In genomic region chr19:48674921-48675824, GRCh38 we compare ENCODE assay signal across 8 cellular contexts. TPM values are rescaled to one million over a fixed set of nuclear protein-coding genes. Genes with fewer than 3 reads are reported as not detected.
DNase-seq lines count a peak whose midpoint lies in the region; ATAC-seq and TF ChIP-seq lines count a peak whose summit lies in the region.

No MANE protein-coding gene starts in this region.

- H3K4ac ChIP-seq in mesenchymal stem cell (ENCODE audit: low read depth in 1 of 2, low read length in 2 of 2) = peak overlapping the region in 1 of 2 experiments; percentile 48

- H4K8ac ChIP-seq in mesenchymal stem cell (ENCODE audit: low read length) = peak overlapping the region; percentile 94

- peak overlapping the region; percentile 8 for H2AFZ ChIP-seq in mesenchymal stem cell (ENCODE audit: low read depth, low read length)

- H4K91ac ChIP-seq in mesenchymal stem cell (ENCODE audit: low read length) = peak overlapping the region; percentile 87

- peak overlapping the region in 1 of 2 donors; percentile 33 for H3K4me3 Mint-ChIP-seq in effector memory CD8-positive, alpha-beta T cell

- H3K36me3 ChIP-seq in mesenchymal stem cell (ENCODE audit: control insufficient read depth in 1 of 2, insufficient read depth in 2 of 2, low read depth in 1 of 2, low read length in 2 of 2) = no peaks in the 10 kb centered on the region

- no peak overlapping the region for H3K4me2 ChIP-seq in mesenchymal stem cell (ENCODE audit: low read length, poor library complexity, severe bottlenecking)

- peak in 13 of 14 donors; percentile 32 to 87 (median 74) for DNase-seq in C1 segment of cervical spinal cord (lab: John Stamatoyannopoulos, UW)
- peak; percentile 20 to 77 for DNase-seq in HL-60 (ENCODE audit: low read depth in 1 of 2, low spot score in 1 of 2)
- peak; percentile 40 to 67 for DNase-seq in NOMO-1 (lab: John Stamatoyannopoulos, UW; ENCODE audit: unreplicated experiment in 2 of 2)
- peak; percentile 39 to 47 for DNase-seq in activated CD8-positive, alpha-beta memory T cell treated with anti-CD3 and anti-CD28 coated beads for 4 hours (ENCODE audit: low read depth in 2 of 2)
- peak; percentile 75 to 76 (median 75) for DNase-seq in effector memory CD8-positive, alpha-beta T cell
- DNase-seq in mesenchymal stem cell = peak; percentile 85
- peak; percentile 19 for DNase-seq in stimulated activated CD8-positive, alpha-beta memory T cell treated with anti-CD3 and anti-CD28 coated beads, Interleukin-15, amount 100 ng/mL, for 24 hours (ENCODE audit: low read depth)

- peak overlapping the region in 1 of 2 experiments; percentile 40 for H2BK12ac ChIP-seq in mesenchymal stem cell (ENCODE audit: low read length in 2 of 2)

- no peak overlapping the region for H2BK5ac ChIP-seq in mesenchymal stem cell (ENCODE audit: low read depth, low read length, poor library complexity, severe bottlenecking)

- H3K9me3 ChIP-seq in mesenchymal stem cell (ENCODE audit: control insufficient read depth, low read length) = no peaks in the 10 kb centered on the region

- H3K79me1 ChIP-seq in mesenchymal stem cell (replicated peaks; ENCODE audit: low read length, poor library complexity, severe bottlenecking) = no peaks in the 10 kb centered on the region

- TF ChIP-seq CTCF in HL-60 (IDR thresholded peaks at IDR 0.05; ENCODE audit: insufficient read depth, low read length) = peak; percentile 64

- H3K27me3 Mint-ChIP-seq in effector memory CD8-positive, alpha-beta T cell = no peaks in the 10 kb centered on the region

- peaks cover 6% of the 10 kb centered on the region for H3K4me1 ChIP-seq in mesenchymal stem cell (ENCODE audit: control insufficient read depth, insufficient read depth, low read depth, low read length)

- 41% methylated on average over 27 of the region's 28 CpGs for WGBS in mesenchymal stem cell

- H3K23ac ChIP-seq in mesenchymal stem cell (ENCODE audit: low read length in 2 of 2) = no peak overlapping the region

- peak overlapping the region in 1 of 2 donors; percentile 60 for H3K27ac Mint-ChIP-seq in effector memory CD8-positive, alpha-beta T cell

- no peaks in the 10 kb centered on the region for H3K36me3 Mint-ChIP-seq in effector memory CD8-positive, alpha-beta T cell (ENCODE audit: insufficient read depth)

- H3K4me1 Mint-ChIP-seq in effector memory CD8-positive, alpha-beta T cell (ENCODE audit: low read depth in 2 of 2) = peaks cover 5 to 6% of the 10 kb centered on the region in 2 donors

- H3K9ac ChIP-seq in mesenchymal stem cell (ENCODE audit: low read length) = peak overlapping the region; percentile 55

- peak overlapping the region; percentile 7 to 48 for H3K18ac ChIP-seq in mesenchymal stem cell (ENCODE audit: low read depth in 1 of 2, low read length in 2 of 2)

- ATAC-seq in effector memory CD8-positive, alpha-beta T cell (replicated peaks) = peak; percentile 96
- no peak for ATAC-seq in HG02970 (IDR thresholded peaks at IDR 0.05; ENCODE audit: low FRiP score, unreplicated experiment)

- no peak overlapping the region for H3K4me3 ChIP-seq in HL-60 (replicated peaks; ENCODE audit: insufficient read depth, low read length)
- no peak overlapping the region for H3K4me3 ChIP-seq in mesenchymal stem cell (ENCODE audit: insufficient read depth in 1 of 2, low read depth in 1 of 2, low read length in 2 of 2)

- H2BK120ac ChIP-seq in mesenchymal stem cell (ENCODE audit: low read depth, low read length) = no peak overlapping the region

- no peaks in the 10 kb centered on the region for H3K9me3 Mint-ChIP-seq in effector memory CD8-positive, alpha-beta T cell

- no peak overlapping the region for H3K27ac ChIP-seq in HL-60 (replicated peaks)
- H3K27ac ChIP-seq in mesenchymal stem cell (ENCODE audit: low read length, poor library complexity, severe bottlenecking) = no peak overlapping the region

- H2BK15ac ChIP-seq in mesenchymal stem cell (ENCODE audit: low read depth, poor library complexity, severe bottlenecking) = no peak overlapping the region

- H3K27me3 ChIP-seq in HL-60 (ENCODE audit: insufficient read depth, poor library complexity, severe bottlenecking) (no peaks in the 10 kb centered on the region), mesenchymal stem cell (ENCODE audit: control insufficient read depth in 1 of 2, insufficient read depth in 1 of 2, low read length in 2 of 2) (peaks cover 14 to 15% of the 10 kb centered on the region in 2 experiments)

- no peak overlapping the region for H3K14ac ChIP-seq in mesenchymal stem cell (ENCODE audit: low read length in 2 of 2)

- peak overlapping the region; percentile 31 for H2AK5ac ChIP-seq in mesenchymal stem cell (ENCODE audit: low read length, severe bottlenecking)

RNA-seq across cellular contexts. Expression of gene NTN5, which starts 2.4 kb away (rescaled TPM):
- 0.28 TPM for polyA plus RNA-seq in mesenchymal stem cell (2013, experiment 1 of 2)
- polyA plus RNA-seq in mesenchymal stem cell (2013, experiment 2 of 2) = 0.29 TPM

RNA-seq across cellular contexts. Expression of gene FUT2, which starts 20.6 kb away (rescaled TPM):
- not detected for polyA plus RNA-seq in mesenchymal stem cell (2013, experiment 1 of 2)
- not detected for polyA plus RNA-seq in mesenchymal stem cell (2013, experiment 2 of 2)

RNA-seq across cellular contexts. Expression of gene CA11, which starts 29.2 kb away (rescaled TPM):
- polyA plus RNA-seq in mesenchymal stem cell (2013, experiment 1 of 2) = 30.0 TPM
- 34.4 TPM for polyA plus RNA-seq in mesenchymal stem cell (2013, experiment 2 of 2)

RNA-seq across cellular contexts. Expression of gene DBP, which starts 38.0 kb away (rescaled TPM):
- 4.2 TPM for polyA plus RNA-seq in mesenchymal stem cell (2013, experiment 1 of 2)
- polyA plus RNA-seq in mesenchymal stem cell (2013, experiment 2 of 2) = 5.0 TPM

RNA-seq across cellular contexts. Expression of gene MAMSTR, which starts 44.4 kb away (rescaled TPM):
- polyA plus RNA-seq in mesenchymal stem cell (2013, experiment 1 of 2) = 1.3 TPM
- 0.99 TPM for polyA plus RNA-seq in mesenchymal stem cell (2013, experiment 2 of 2)

Comparison
In these comparisons a context has a peak if more than half of its experiments do, and no peak if none do; other contexts are left out.
1. DNase-seq: peak in every context shown above with its lines; median percentile 85 in mesenchymal stem cell; 75 in effector memory CD8-positive, alpha-beta T cell; 74 in C1 segment of cervical spinal cord; 54 in NOMO-1; 48 in HL-60; 43 in activated CD8-positive, alpha-beta memory T cell treated with anti-CD3 and anti-CD28 coated beads for 4 hours; 19 in stimulated activated CD8-positive, alpha-beta memory T cell treated with anti-CD3 and anti-CD28 coated beads, Interleukin-15, amount 100 ng/mL, for 24 hours.